ENCODE assay signal across 28 cellular contexts in the genomic region with DNA sequence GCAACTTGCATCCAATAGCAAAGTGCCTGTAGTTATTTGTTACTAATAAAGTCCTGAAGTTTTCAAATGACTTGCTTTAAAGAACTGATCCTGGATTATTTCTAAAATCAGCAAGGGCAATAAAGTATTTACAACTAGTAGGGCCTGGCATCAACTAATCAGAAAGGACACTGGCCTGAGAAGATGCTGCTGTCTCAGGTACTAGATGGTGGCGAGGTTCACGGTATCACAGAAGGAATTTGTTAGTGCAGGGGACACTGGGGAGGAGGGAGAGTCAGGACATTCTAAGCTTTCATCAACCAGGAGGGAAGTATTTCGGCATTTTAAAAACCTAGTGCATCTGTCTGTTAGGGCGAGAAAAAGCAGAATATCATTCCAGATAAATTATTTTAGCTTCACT.
"Had no signal": no experiment of that assay in that cellular context is flagged by ENCODE, and none has a peak within 500 bp of the region (broad histone marks: within the 10 kb centered on the region; RNA-seq: fewer than 3 reads in every experiment).

No MANE protein-coding gene starts in this region.

- ATAC-seq: activated CD4-positive, CD25-positive, alpha-beta regulatory T cell treated with anti-CD3 and anti-CD28 coated beads, Interleukin-2, amount 50 U/mL, for 24 hours; activated CD8-positive, alpha-beta T cell treated with anti-CD3 and anti-CD28 coated beads for 36 hours; activated T-cell treated with anti-CD3 and anti-CD28 coated beads, Interleukin-2, amount 50 U/mL, for 4 hours; activated T-helper 17 cell treated with anti-CD3 and anti-CD28 coated beads, Interleukin-2, amount 50 U/mL, for 72 hours; gastrocnemius medialis; heart left ventricle; T-helper 17 cell had no signal

- H3K27ac ChIP-seq: breast epithelium, cardiac muscle cell, colonic mucosa, gastrocnemius medialis, heart left ventricle, WERI-Rb-1 had no signal

- H3K4me3 ChIP-seq: breast epithelium, cardiac muscle cell, colonic mucosa, gastrocnemius medialis, heart left ventricle had no signal

- H3K4me1 ChIP-seq: breast epithelium, colonic mucosa, gastrocnemius medialis had no signal

- DNase-seq: activated B cell treated with CpG ODN at 0.5 μM for 24 hours; activated CD4-positive, alpha-beta T cell treated with anti-CD3 and anti-CD28 coated beads for 48 hours; activated CD4-positive, alpha-beta T cell treated with anti-CD3 and anti-CD28 coated beads, Interleukin-2, amount 50 U/mL, for 1 hour; activated CD4-positive, alpha-beta T cell treated with anti-CD3 and anti-CD28 coated beads, Interleukin-2, amount 50 U/mL, for 48 hours; activated CD8-positive, alpha-beta memory T cell treated with anti-CD3 and anti-CD28 coated beads for 24 hours; activated CD8-positive, alpha-beta T cell treated with anti-CD3 and anti-CD28 coated beads for 36 hours; activated effector memory CD4-positive, alpha-beta T cell treated with Interleukin-2 at 50 U/mL for 16 hours; activated gamma-delta T cell treated with Interleukin-2 at 50 U/mL for 16 hours; activated naive CD4-positive, alpha-beta T cell treated with anti-CD3 and anti-CD28 coated beads, Interleukin-2, amount 50 U/mL, for 16 hours; activated naive CD4-positive, alpha-beta T cell treated with Interleukin-2 at 50 U/mL for 16 hours; activated T-cell treated with anti-CD3 and anti-CD28 coated beads, Interleukin-2, amount 50 U/mL, for 4 hours; amniotic stem cell; aorta; central memory CD4-positive, alpha-beta T cell; cerebellar nuclear complex; colonic mucosa; effector memory CD4-positive, alpha-beta T cell; endodermal cell; gastrocnemius medialis; glutamatergic neuron; heart left ventricle; T-helper 17 cell; T1000; WERI-Rb-1 had no signal

- H3K36me3 ChIP-seq: breast epithelium, cardiac muscle cell, colonic mucosa, gastrocnemius medialis, heart left ventricle, WERI-Rb-1 had no signal

- H3K27me3 ChIP-seq: breast epithelium, cardiac muscle cell, colonic mucosa, gastrocnemius medialis, heart left ventricle had no signal

- H3K9me3 ChIP-seq: breast epithelium, colonic mucosa, gastrocnemius medialis, heart left ventricle had no signal
